Comparison of ENCODE assay signal across 1 cellular context in the genomic region with DNA sequence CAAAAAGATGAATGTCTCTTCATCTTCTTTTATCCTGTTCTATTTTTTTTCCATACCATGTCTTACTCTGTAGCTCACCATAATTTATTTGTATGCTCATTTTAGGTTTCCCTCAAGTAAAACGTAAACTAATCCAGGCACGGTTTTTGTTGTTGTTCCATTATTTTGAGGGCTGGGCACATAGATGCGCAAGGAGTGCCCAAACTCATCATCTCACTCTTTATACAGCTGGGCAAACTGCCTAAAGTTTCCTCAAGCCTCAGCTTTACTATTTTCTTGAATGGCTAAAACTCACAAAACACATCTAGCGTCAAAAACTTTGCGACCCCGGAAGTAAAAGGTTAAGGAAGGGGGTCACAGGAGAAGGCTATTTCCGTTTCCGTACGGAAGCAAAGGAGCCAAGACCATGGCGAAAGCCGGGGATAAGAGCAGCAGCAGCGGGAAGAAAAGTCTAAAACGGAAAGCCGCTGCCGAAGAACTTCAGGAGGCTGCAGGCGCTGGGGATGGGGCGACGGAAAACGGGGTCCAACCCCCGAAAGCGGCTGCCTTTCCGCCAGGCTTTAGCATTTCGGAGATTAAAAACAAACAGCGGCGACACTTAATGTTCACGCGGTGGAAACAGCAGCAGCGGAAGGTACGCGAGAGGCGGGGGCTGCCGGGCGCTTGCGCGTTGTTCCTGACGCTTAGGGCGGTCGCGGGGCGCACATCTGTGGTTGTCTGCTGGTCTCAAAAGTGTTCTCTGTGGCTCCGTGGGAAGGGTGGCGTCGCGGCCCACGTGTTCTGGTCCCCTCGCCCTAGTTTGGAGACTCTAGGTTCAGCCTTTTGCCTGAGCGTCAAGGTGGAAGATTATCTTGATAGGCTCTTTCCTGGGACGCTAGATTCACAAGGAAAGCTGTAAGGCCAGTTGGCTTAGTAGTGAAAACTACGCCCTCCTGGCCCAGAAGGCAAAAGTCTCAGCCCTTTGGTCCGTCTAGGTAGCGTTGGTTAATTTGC.
A peak's percentile ranks its signal among the peaks of the same experiment; 100 is the strongest.
TF ChIP-seq lines count a peak whose summit lies in the region.

A gene with protein sequence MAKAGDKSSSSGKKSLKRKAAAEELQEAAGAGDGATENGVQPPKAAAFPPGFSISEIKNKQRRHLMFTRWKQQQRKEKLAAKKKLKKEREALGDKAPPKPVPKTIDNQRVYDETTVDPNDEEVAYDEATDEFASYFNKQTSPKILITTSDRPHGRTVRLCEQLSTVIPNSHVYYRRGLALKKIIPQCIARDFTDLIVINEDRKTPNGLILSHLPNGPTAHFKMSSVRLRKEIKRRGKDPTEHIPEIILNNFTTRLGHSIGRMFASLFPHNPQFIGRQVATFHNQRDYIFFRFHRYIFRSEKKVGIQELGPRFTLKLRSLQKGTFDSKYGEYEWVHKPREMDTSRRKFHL (plus strand): TSS at position 391 of the 993 bp plus-strand sequence. CDS start 16 bp downstream, at position 407.

TF ChIP-seq in GM12878, 131 proteins besides CTCF, POLR2A, EP300 and RAD21 (continued from another document):
- TF ChIP-seq, protein P1, sequence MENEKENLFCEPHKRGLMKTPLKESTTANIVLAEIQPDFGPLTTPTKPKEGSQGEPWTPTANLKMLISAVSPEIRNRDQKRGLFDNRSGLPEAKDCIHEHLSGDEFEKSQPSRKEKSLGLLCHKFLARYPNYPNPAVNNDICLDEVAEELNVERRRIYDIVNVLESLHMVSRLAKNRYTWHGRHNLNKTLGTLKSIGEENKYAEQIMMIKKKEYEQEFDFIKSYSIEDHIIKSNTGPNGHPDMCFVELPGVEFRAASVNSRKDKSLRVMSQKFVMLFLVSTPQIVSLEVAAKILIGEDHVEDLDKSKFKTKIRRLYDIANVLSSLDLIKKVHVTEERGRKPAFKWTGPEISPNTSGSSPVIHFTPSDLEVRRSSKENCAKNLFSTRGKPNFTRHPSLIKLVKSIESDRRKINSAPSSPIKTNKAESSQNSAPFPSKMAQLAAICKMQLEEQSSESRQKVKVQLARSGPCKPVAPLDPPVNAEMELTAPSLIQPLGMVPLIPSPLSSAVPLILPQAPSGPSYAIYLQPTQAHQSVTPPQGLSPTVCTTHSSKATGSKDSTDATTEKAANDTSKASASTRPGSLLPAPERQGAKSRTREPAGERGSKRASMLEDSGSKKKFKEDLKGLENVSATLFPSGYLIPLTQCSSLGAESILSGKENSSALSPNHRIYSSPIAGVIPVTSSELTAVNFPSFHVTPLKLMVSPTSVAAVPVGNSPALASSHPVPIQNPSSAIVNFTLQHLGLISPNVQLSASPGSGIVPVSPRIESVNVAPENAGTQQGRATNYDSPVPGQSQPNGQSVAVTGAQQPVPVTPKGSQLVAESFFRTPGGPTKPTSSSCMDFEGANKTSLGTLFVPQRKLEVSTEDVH (IDR thresholded peaks at IDR 0.05; ENCODE audit: low read depth, partially characterized antibody), result peak; percentile 91
- TF ChIP-seq, protein P2, sequence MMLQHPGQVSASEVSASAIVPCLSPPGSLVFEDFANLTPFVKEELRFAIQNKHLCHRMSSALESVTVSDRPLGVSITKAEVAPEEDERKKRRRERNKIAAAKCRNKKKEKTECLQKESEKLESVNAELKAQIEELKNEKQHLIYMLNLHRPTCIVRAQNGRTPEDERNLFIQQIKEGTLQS (IDR thresholded peaks at IDR 0.05; ENCODE audit: borderline replicate concordance, extremely low read depth, low read depth, low read length), result no peak
- peak; percentile 90 for TF ChIP-seq POLR2AphosphoS5 (IDR thresholded peaks at IDR 0.05; ENCODE audit: low read length)
